Comparison of ENCODE assay signal across 7 cellular contexts in the genomic region with DNA sequence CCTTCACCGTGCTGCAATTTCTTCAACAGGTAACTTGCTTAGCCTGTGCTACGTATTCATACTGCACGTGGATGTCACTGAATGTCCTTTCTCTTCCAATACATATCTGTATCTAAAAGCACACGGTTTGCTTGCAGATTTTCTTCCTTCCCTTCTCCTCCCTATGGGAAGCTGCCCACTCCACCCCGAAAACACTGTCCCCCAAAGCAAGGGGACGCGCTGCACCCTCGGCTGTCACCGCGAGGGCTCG. TPM values are rescaled to one million over a fixed set of nuclear protein-coding genes. Genes with fewer than 3 reads are reported as not detected.
DNase-seq lines count a peak whose midpoint lies in the region; ATAC-seq and TF ChIP-seq lines count a peak whose summit lies in the region.

No MANE protein-coding gene starts in this region.

- CTCF ChIA-PET in T-cell (lab: Charles Lee) (no interaction called here), GM10248 (lab: Yijun Ruan, JAX) (no interaction called here)

- TF ChIP-seq CTCF in GM12873 (IDR thresholded peaks at IDR 0.05; ENCODE audit: insufficient read depth, low read depth, low read length, missing control alignments) (peak; percentile 18), foreskin fibroblast (IDR thresholded peaks at IDR 0.05; ENCODE audit: low read depth, low read length) (no peak), prostate gland (IDR thresholded peaks at IDR 0.05) (peak in 1 of 4 experiments; percentile 55), GM10248 (IDR thresholded peaks at IDR 0.05; ENCODE audit: control extremely low read depth, extremely low read depth, low read depth, missing control alignments) (no peak)

- intact Hi-C loops in prostate gland (cut with DNase I), result no loop called here

- H3K9me3 Mint-ChIP-seq in IgD-negative memory B cell, result no peaks in the 10 kb centered on the region
- H3K9me3 Mint-ChIP-seq in T-cell, result no peaks in the 10 kb centered on the region

- peak; percentile 10 for TF ChIP-seq POLR2A in prostate gland (IDR thresholded peaks at IDR 0.05)

- H3K36me3 Mint-ChIP-seq in IgD-negative memory B cell (peaks cover 2% of the 10 kb centered on the region), T-cell (peaks cover 13% of the 10 kb centered on the region)

- peak; percentile 14 for ATAC-seq in GM21717 (IDR thresholded peaks at IDR 0.05; ENCODE audit: unreplicated experiment)
- peak; percentile 23 to 45 (median 33) for ATAC-seq in T-cell (replicated peaks in 1 of 4)

- H3K4me1 Mint-ChIP-seq in IgD-negative memory B cell, result peaks cover 11 to 29% (median 14%) of the 10 kb centered on the region in 3 donors
- H3K4me1 Mint-ChIP-seq in T-cell, result peaks cover 37 to 47% (median 44%) of the 10 kb centered on the region in 3 donors

- 0% methylated on average over 11 of the region's 11 CpGs for WGBS in prostate gland

- H3K4me3 Mint-ChIP-seq in IgD-negative memory B cell, result peak overlapping the region in 3 of 4 donors; percentile 89 to 95 (median 91)
- H3K4me3 Mint-ChIP-seq in T-cell, result peak overlapping the region in 2 of 3 donors; percentile 87 to 95

- peak overlapping the region; percentile 96 to 97 for H3K27ac ChIP-seq in prostate gland

- H3K9me3 ChIP-seq in prostate gland, result no peaks in the 10 kb centered on the region

- peak overlapping the region; percentile 88 to 95 for H3K4me3 ChIP-seq in foreskin fibroblast (ENCODE audit: low read depth in 1 of 2, low read length in 2 of 2)
- H3K4me3 ChIP-seq in prostate gland, result peak overlapping the region; percentile 90 to 92

- H3K27ac Mint-ChIP-seq in IgD-negative memory B cell (peak overlapping the region; percentile 75 to 91 (median 81)), T-cell (peak overlapping the region; percentile 88 to 90)

- H3K27me3 Mint-ChIP-seq in IgD-negative memory B cell (no peaks in the 10 kb centered on the region), T-cell (no peaks in the 10 kb centered on the region)

- peak in 8 of 34 experiments; percentile 4 to 71 (median 50) for DNase-seq in T-cell
- DNase-seq in foreskin fibroblast, result no peak
- DNase-seq in prostate gland (ENCODE audit: low spot score), result no peak
- DNase-seq in GM10248 (ENCODE audit: extremely low spot score), result no peak

- H3K4me1 ChIP-seq in prostate gland (replicated peaks), result no peaks in the 10 kb centered on the region

- no peaks in the 10 kb centered on the region for H3K27me3 ChIP-seq in prostate gland (replicated peaks; ENCODE audit: insufficient read depth)

- no peaks in the 10 kb centered on the region for H3K36me3 ChIP-seq in prostate gland

- POLR2A ChIA-PET in T-cell (lab: Charles Lee) (no interaction called here), GM10248 (lab: Yijun Ruan, JAX) (interaction anchor here (0.6 kb wide), 1 partner anchor 1976 kb away, joined by 3 read pairs; no protein-coding TSS in a partner anchor)

RNA-seq across cellular contexts. Expression of gene TMX4, which starts 0.7 kb away (rescaled TPM):
- polyA plus RNA-seq in IgD-negative memory B cell, result 63.2 TPM
- total RNA-seq in T-cell, result 10 to 100 TPM; 44.2 to 69.7 (median 53.3) TPM
- total RNA-seq in prostate gland, result 100 to 1,000 TPM in 1 of 2 donors, 10 to 100 TPM in 1; 57.0 to 236 TPM
